In the genomic region with DNA sequence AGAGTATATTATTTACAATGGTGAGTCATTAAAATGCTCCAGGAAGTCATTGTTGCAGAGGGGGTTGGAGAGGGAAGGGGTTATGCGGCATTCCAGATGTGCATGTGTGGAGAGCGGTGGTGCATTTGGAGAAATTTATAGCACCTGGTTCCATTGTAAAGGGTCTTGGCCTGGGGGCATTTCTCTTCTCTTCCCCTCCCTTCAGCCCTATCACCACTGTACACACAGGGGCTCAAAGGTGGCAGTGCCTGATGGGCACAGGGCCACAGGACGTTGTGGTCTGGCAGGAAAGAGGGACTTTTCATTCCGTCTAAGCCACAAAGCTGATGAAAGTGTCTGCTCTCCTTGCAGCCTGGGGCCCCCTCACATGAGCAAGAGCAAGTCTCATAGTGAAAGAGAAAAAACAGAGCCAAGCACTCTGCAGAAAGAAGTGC, we compare ENCODE assay signal across 9 cellular contexts.
DNase-seq lines count a peak whose midpoint lies in the region; ATAC-seq and TF ChIP-seq lines count a peak whose summit lies in the region.
"Had no signal": no experiment of that assay in that cellular context is flagged by ENCODE, and none has a peak within 500 bp of the region (broad histone marks: within the 10 kb centered on the region; RNA-seq: fewer than 3 reads in every experiment).

No MANE protein-coding gene starts in this region.

- POLR2A ChIA-PET in MCF 10A (lab: Yijun Ruan, JAX), result no interaction called here

- no peaks in the 10 kb centered on the region for H3K27me3 Mint-ChIP-seq in MCF 10A (ENCODE audit: insufficient read depth, unreplicated experiment)

- no peak overlapping the region for H3K27ac Mint-ChIP-seq in MCF 10A (ENCODE audit: low read depth, unreplicated experiment)

- peaks cover 10% of the 10 kb centered on the region for H3K4me1 Mint-ChIP-seq in MCF 10A (ENCODE audit: insufficient read depth, unreplicated experiment)

- no TSS peak for BruUV-seq in MCF 10A (replicated peaks; lab: Mats Ljungman, UMichigan)

- H3K36me3 Mint-ChIP-seq in MCF 10A (ENCODE audit: insufficient read depth, unreplicated experiment), result no peaks in the 10 kb centered on the region

- ATAC-seq in GM19463 (IDR thresholded peaks at IDR 0.05; ENCODE audit: unreplicated experiment) (peak; percentile 71), HG03378 (IDR thresholded peaks at IDR 0.05; ENCODE audit: unreplicated experiment) (peak; percentile 85), HG02840 (IDR thresholded peaks at IDR 0.05; ENCODE audit: low FRiP score, unreplicated experiment) (no peak), left ventricle myocardium superior (no peak)

- DNase-seq in Daoy (ENCODE audit: low read depth), result peak; percentile 91
- DNase-seq in MCF 10A (ENCODE audit: unreplicated experiment), result peak; percentile 65
- DNase-seq in SHP77 (lab: John Stamatoyannopoulos, UW), result no peak
- no peak for DNase-seq in mucosa of gallbladder (ENCODE audit: low spot score)
- DNase-seq in left ventricle myocardium superior, result no peak
- DNase-seq: activated CD4-positive, CD25-positive, alpha-beta regulatory T cell had no signal

- H3K9me3 Mint-ChIP-seq in MCF 10A (ENCODE audit: unreplicated experiment), result no peaks in the 10 kb centered on the region

- no peak overlapping the region for H3K4me3 Mint-ChIP-seq in MCF 10A (ENCODE audit: unreplicated experiment)

- CTCF ChIA-PET in MCF 10A (lab: Yijun Ruan, JAX), result interaction anchor here (0.6 kb wide), 1 partner anchor 119 kb away, joined by 3 read pairs; no protein-coding TSS in a partner anchor

- no peak for TF ChIP-seq CTCF in MCF 10A (IDR thresholded peaks at IDR 0.05; ENCODE audit: unreplicated experiment)

- intact Hi-C loops in MCF 10A (cut with micrococcal nuclease), result no loop called here
- intact Hi-C loops in left ventricle myocardium superior (cut with micrococcal nuclease), result no loop called here

Comparison
In these comparisons a context has a peak if more than half of its experiments do, and no peak if none do; other contexts are left out.
1. DNase-seq: peak in Daoy (single experiment) and MCF 10A (single experiment); none in SHP77 (0 of 2), mucosa of gallbladder (single experiment) and left ventricle myocardium superior (single experiment).
2. ATAC-seq: peak in GM19463 (single experiment) and HG03378 (single experiment); none in HG02840 (single experiment) and left ventricle myocardium superior (single experiment).